ENCODE assay signal across 15 cellular contexts in the genomic region with DNA sequence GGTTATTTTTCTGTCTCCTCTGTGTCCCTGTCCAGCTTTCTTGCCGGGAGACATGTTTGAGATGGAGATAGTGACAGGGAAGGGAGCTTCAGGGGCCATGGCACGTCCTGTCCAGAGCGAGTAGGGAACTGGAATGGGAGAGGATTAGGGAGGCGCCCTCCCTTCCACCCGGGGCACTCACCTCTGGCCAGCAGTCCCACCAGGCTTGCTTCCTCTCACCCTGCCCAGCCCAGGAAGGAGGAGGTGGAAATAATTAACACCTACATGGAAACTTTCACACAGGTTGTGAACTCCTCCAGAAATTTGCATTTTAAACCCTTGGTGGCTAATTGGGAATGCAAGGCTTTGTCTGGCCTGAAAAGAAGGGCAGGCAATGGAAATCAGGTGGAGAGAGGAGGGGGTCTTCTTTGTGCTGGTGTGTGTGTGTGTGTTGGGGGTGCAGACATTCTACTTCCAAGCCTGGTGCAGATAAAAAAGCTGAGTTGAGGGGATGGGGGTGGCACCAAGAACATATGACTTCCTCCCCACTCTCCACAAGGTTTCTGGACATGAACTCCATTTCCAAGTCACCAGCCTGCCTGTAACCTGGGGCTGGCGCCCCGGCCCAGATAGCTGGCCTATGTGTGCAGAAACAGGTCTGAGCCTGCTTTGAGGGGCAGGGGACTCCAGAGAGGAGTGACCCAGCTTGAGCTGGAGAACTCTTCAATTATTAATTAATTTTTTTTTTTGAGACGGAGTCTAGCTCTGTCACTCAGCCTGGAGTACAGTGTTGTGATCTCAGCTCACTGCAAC.
"Had no signal": no experiment of that assay in that cellular context is flagged by ENCODE, and none has a peak within 500 bp of the region (broad histone marks: within the 10 kb centered on the region; RNA-seq: fewer than 3 reads in every experiment).

No MANE protein-coding gene starts in this region.

- H3K36me3 Mint-ChIP-seq: activated naive CD8-positive, alpha-beta T cell treated with anti-CD3 and anti-CD28 coated beads for 36 hours; stimulated activated memory B cell treated with anti-CD40 and anti-IgM and Interleukin-4, amounts not matched to agents 10 μg/mL and 1 μg/mL and 100 μg/mL, for 72 hours had no signal

- H3K27ac Mint-ChIP-seq: activated CD4-positive, alpha-beta T cell treated with anti-CD3 and anti-CD28 coated beads, Interleukin-2, amount 10 ng/mL, durations not matched to agents 7 days and 5 days; activated naive CD8-positive, alpha-beta T cell treated with anti-CD3 and anti-CD28 coated beads for 36 hours; activated T-helper 1 cell treated with anti-CD3 and anti-CD28 coated beads, Interleukin-12 subunit alpha, Interleukin-12 subunit beta, Interleukin-2, Interleukin-4 antibody, amounts not matched to agents 30 ng/mL and 10 ng/mL and 1 ng/mL, durations not matched to agents 14 hours and 24 hours and 36 hours; naive thymus-derived CD4-positive, alpha-beta T cell; stimulated activated memory B cell treated with anti-CD40 and anti-IgM and Interleukin-4, amounts not matched to agents 10 μg/mL and 1 μg/mL and 100 μg/mL, for 72 hours had no signal

- DNase-seq: activated CD4-positive, alpha-beta T cell treated with anti-CD3 and anti-CD28 coated beads, Interleukin-2, amount 10 ng/mL, durations not matched to agents 7 days and 5 days; activated CD8-positive, alpha-beta memory T cell treated with anti-CD3 and anti-CD28 coated beads for 24 hours; activated naive CD8-positive, alpha-beta T cell treated with anti-CD3 and anti-CD28 coated beads for 36 hours; amygdala; body of pancreas; caudate nucleus; left lung; mammary epithelial cell; mucosa of descending colon; naive thymus-derived CD4-positive, alpha-beta T cell; stimulated activated CD4-positive, alpha-beta T cell treated with anti-CD3 and anti-CD28 coated beads, Interleukin-2, amount 100 ng/mL, for 48 hours had no signal

- H3K4me1 ChIP-seq: body of pancreas, esophagus muscularis mucosa, left lung, upper lobe of left lung had no signal

- H3K9me3 ChIP-seq: body of pancreas, mucosa of descending colon had no signal

- H3K27ac ChIP-seq: body of pancreas, esophagus muscularis mucosa, left lung, upper lobe of left lung had no signal

- H3K36me3 ChIP-seq: esophagus muscularis mucosa, left lung, upper lobe of left lung had no signal

- ATAC-seq: body of pancreas; left lung; mucosa of descending colon; naive thymus-derived CD4-positive, alpha-beta T cell; stimulated activated memory B cell treated with anti-CD40 and anti-IgM and Interleukin-4, amounts not matched to agents 10 μg/mL and 1 μg/mL and 100 μg/mL, for 72 hours had no signal

- H3K4me3 Mint-ChIP-seq: activated CD4-positive, alpha-beta T cell treated with anti-CD3 and anti-CD28 coated beads, Interleukin-2, amount 10 ng/mL, durations not matched to agents 7 days and 5 days; activated naive CD8-positive, alpha-beta T cell treated with anti-CD3 and anti-CD28 coated beads for 36 hours; activated T-helper 1 cell treated with anti-CD3 and anti-CD28 coated beads, Interleukin-12 subunit alpha, Interleukin-12 subunit beta, Interleukin-2, Interleukin-4 antibody, amounts not matched to agents 30 ng/mL and 10 ng/mL and 1 ng/mL, durations not matched to agents 14 hours and 24 hours and 36 hours; naive thymus-derived CD4-positive, alpha-beta T cell; stimulated activated memory B cell treated with anti-CD40 and anti-IgM and Interleukin-4, amounts not matched to agents 10 μg/mL and 1 μg/mL and 100 μg/mL, for 72 hours had no signal

- H3K27me3 ChIP-seq: body of pancreas, esophagus muscularis mucosa, left lung, upper lobe of left lung had no signal

- H3K4me3 ChIP-seq: body of pancreas, esophagus muscularis mucosa, left lung, mucosa of descending colon, upper lobe of left lung had no signal

- H3K27me3 Mint-ChIP-seq: activated CD4-positive, alpha-beta T cell treated with anti-CD3 and anti-CD28 coated beads, Interleukin-2, amount 10 ng/mL, durations not matched to agents 7 days and 5 days; activated naive CD8-positive, alpha-beta T cell treated with anti-CD3 and anti-CD28 coated beads for 36 hours; naive thymus-derived CD4-positive, alpha-beta T cell; stimulated activated memory B cell treated with anti-CD40 and anti-IgM and Interleukin-4, amounts not matched to agents 10 μg/mL and 1 μg/mL and 100 μg/mL, for 72 hours had no signal
